Comparison of ENCODE assay signal across 10 cellular contexts in genomic region chr10:119025336-119025735, GRCh38. TPM values are rescaled to one million over a fixed set of nuclear protein-coding genes. Genes with fewer than 3 reads are reported as not detected.
DNase-seq lines count a peak whose midpoint lies in the region; ATAC-seq, FAIRE-seq and TF ChIP-seq lines count a peak whose summit lies in the region.
"Had no signal": no experiment of that assay in that cellular context is flagged by ENCODE, and none has a peak within 500 bp of the region (broad histone marks: within the 10 kb centered on the region; RNA-seq: fewer than 3 reads in every experiment).

No MANE protein-coding gene starts in this region.

- H3K4me1 ChIP-seq in BE2C: peaks cover 26% of the 10 kb centered on the region
- H3K4me1 ChIP-seq in CD4-positive, alpha-beta memory T cell (ENCODE audit: insufficient read depth, low read length): peaks cover 7% of the 10 kb centered on the region

- H3K9me3 Mint-ChIP-seq in CD4-positive, alpha-beta memory T cell: no peaks in the 10 kb centered on the region
- H3K9me3 Mint-ChIP-seq in nephron progenitor cell: peaks cover 3% of the 10 kb centered on the region

- no peaks in the 10 kb centered on the region for H3K36me3 ChIP-seq in BE2C
- H3K36me3 ChIP-seq in CD4-positive, alpha-beta memory T cell (ENCODE audit: insufficient read depth, low read length): no peaks in the 10 kb centered on the region

- H3K27me3 ChIP-seq in BE2C: no peaks in the 10 kb centered on the region
- H3K27me3 ChIP-seq in CD4-positive, alpha-beta memory T cell (ENCODE audit: insufficient read depth, low read length): no peaks in the 10 kb centered on the region

- TF ChIP-seq CTCF in BE2C (IDR thresholded peaks at IDR 0.05; ENCODE audit: low read depth, low read length) (no peak), choroid plexus epithelial cell (conservative IDR thresholded peaks at IDR 0.05; ENCODE audit: low read depth, low read length) (no peak), nephron progenitor cell (IDR thresholded peaks at IDR 0.05) (no peak)

- H3K4me3 ChIP-seq in BE2C (ENCODE audit: low read depth, low read length): no peak overlapping the region
- H3K4me3 ChIP-seq in choroid plexus epithelial cell (ENCODE audit: low read depth, low read length): no peak overlapping the region
- no peak overlapping the region for H3K4me3 ChIP-seq in CD4-positive, alpha-beta memory T cell (ENCODE audit: low read length in 2 of 2)

- H3K36me3 Mint-ChIP-seq in CD4-positive, alpha-beta memory T cell: no peaks in the 10 kb centered on the region
- no peaks in the 10 kb centered on the region for H3K36me3 Mint-ChIP-seq in nephron progenitor cell (ENCODE audit: low read depth)

- CTCF ChIA-PET in CD4-positive, alpha-beta memory T cell (lab: Charles Lee; ENCODE audit: partially characterized antibody): no interaction called here

- peaks cover 0 to 12% (median 5%) of the 10 kb centered on the region in 4 donors for H3K4me1 Mint-ChIP-seq in CD4-positive, alpha-beta memory T cell
- H3K4me1 Mint-ChIP-seq in nephron progenitor cell: peaks cover 16% of the 10 kb centered on the region

- intact Hi-C loops in CD4-positive, alpha-beta memory T cell (cut with micrococcal nuclease): no loop called here

- POLR2A ChIA-PET in CD4-positive, alpha-beta memory T cell (lab: Charles Lee; ENCODE audit: partially characterized antibody): no interaction called here

- H3K27ac Mint-ChIP-seq in CD4-positive, alpha-beta memory T cell: no peak overlapping the region
- no peak overlapping the region for H3K27ac Mint-ChIP-seq in nephron progenitor cell

- H3K27me3 Mint-ChIP-seq in CD4-positive, alpha-beta memory T cell: no peaks in the 10 kb centered on the region
- H3K27me3 Mint-ChIP-seq in nephron progenitor cell (ENCODE audit: low read depth, poor library complexity): peaks cover 25% of the 10 kb centered on the region

- FAIRE-seq in HTR-8/SVneo (lab: Jason Lieb, UNC): no peak

- no peak overlapping the region for H3K4me3 Mint-ChIP-seq in CD4-positive, alpha-beta memory T cell
- H3K4me3 Mint-ChIP-seq in nephron progenitor cell: no peak overlapping the region

- no peak overlapping the region for H3K27ac ChIP-seq in CD4-positive, alpha-beta memory T cell (ENCODE audit: low read depth, low read length)

- no peak for ATAC-seq in GM19397 (IDR thresholded peaks at IDR 0.05; ENCODE audit: unreplicated experiment)
- ATAC-seq: esophagus mucosa had no signal

- no peaks in the 10 kb centered on the region for H3K9me3 ChIP-seq in BE2C
- H3K9me3 ChIP-seq in CD4-positive, alpha-beta memory T cell (ENCODE audit: control insufficient read depth in 1 of 2, low read length in 2 of 2): no peaks in the 10 kb centered on the region

- DNase-seq in BE2C (peak; percentile 76), NCI-H1092 (lab: John Stamatoyannopoulos, UW) (peak; percentile 70), choroid plexus epithelial cell (ENCODE audit: low read depth) (peak; percentile 84), lung microvascular endothelial cell (ENCODE audit: low read depth in 2 of 2) (peak; percentile 27 to 70), HTR-8/SVneo (ENCODE audit: insufficient read length, low spot score) (no peak), nephron progenitor cell (no peak)
- DNase-seq in CD4-positive, alpha-beta memory T cell: no peak
- DNase-seq: DND-41 had no signal

RNA-seq across cellular contexts. Expression of gene NANOS1, which starts 4.2 kb away (rescaled TPM):
- 1.5 TPM for polyA plus RNA-seq in BE2C (2012; ENCODE audit: insufficient read depth, insufficient read length, low read depth)
- 0.22 and 0.60 TPM in 2 replicates for total RNA-seq in lung microvascular endothelial cell
- total RNA-seq in CD4-positive, alpha-beta memory T cell: under 1 TPM; 0.49 to 0.64 TPM
- under 1 TPM in 1 of 2 donors, not detected in 1; 0.11 TPM for polyA plus RNA-seq in CD4-positive, alpha-beta memory T cell

RNA-seq across cellular contexts. Expression of gene EIF3A, which starts 55.3 kb away (rescaled TPM):
- 84.7 TPM for polyA plus RNA-seq in BE2C (2012; ENCODE audit: insufficient read depth, insufficient read length, low read depth)
- 58.8 and 65.7 TPM in 2 replicates for total RNA-seq in lung microvascular endothelial cell
- 100 to 1,000 TPM; 122 to 129 TPM for total RNA-seq in CD4-positive, alpha-beta memory T cell
- 10 to 100 TPM; 29.8 to 81.7 TPM for polyA plus RNA-seq in CD4-positive, alpha-beta memory T cell

Comparison
In these comparisons a context has a peak if more than half of its experiments do, and no peak if none do; other contexts are left out.
1. DNase-seq: peak in BE2C (single experiment), NCI-H1092 (single experiment), choroid plexus epithelial cell (single experiment) and lung microvascular endothelial cell (2 of 2); none in CD4-positive, alpha-beta memory T cell (0 of 5), HTR-8/SVneo (single experiment) and nephron progenitor cell (single experiment).